In the genomic region with DNA sequence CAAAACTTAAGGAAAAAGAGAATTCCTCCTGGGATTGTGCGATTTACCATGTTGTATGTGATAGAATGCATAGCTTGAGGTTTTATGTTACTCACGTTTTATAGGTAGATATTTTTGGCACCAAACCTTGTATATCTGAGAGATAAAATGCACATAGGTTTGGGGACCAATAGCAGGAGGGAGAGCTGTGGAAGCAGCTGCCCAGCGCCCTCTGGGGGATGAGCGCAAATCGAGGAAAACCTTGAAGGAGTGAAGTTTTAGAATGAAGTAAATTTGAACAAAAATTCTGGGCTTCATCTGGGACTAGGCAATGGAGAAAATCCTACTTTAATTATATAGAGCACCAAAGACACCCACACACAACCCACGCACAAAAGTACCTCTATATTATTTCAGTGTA, we compare ENCODE assay signal across 11 cellular contexts.
A peak's percentile ranks its signal among the peaks of the same experiment; 100 is the strongest.
DNase-seq lines count a peak whose midpoint lies in the region; ATAC-seq, FAIRE-seq and TF ChIP-seq lines count a peak whose summit lies in the region.
"Had no signal": no experiment of that assay in that cellular context is flagged by ENCODE, and none has a peak within 500 bp of the region (broad histone marks: within the 10 kb centered on the region; RNA-seq: fewer than 3 reads in every experiment).

No MANE protein-coding gene starts in this region.

- H2AFZ ChIP-seq in Loucy (ENCODE audit: low read length) (no peak overlapping the region), GM12878 (ENCODE audit: control insufficient read depth, low read depth, low read length) (no peak overlapping the region)

- DNase-seq in NCI-H2171 treated with DMSO at 0.1 percent for 48 hours (lab: John Stamatoyannopoulos, UW) (peak; percentile 2), NCI-H2171 (lab: John Stamatoyannopoulos, UW) (no peak), GM12878 (ENCODE audit: low read depth, low spot score) (no peak), progenitor cell of endocrine pancreas (ENCODE audit: low spot score, unreplicated experiment) (no peak), UCSD-AML1 (lab: John Stamatoyannopoulos, UW; ENCODE audit: unreplicated experiment) (no peak), D721Med (ENCODE audit: insufficient read length, low spot score) (no peak)
- DNase-seq in activated CD8-positive, alpha-beta memory T cell treated with anti-CD3 and anti-CD28 coated beads for 24 hours = no peak
- DNase-seq: mesenchymal stem cell, T-helper 9 cell had no signal

- no peaks in the 10 kb centered on the region for H3K79me2 ChIP-seq in Loucy (ENCODE audit: insufficient read depth, low read length)
- no peaks in the 10 kb centered on the region for H3K79me2 ChIP-seq in GM12878 (ENCODE audit: control insufficient read depth, insufficient read depth, low read length)

- TF ChIP-seq CTCF in Loucy (conservative IDR thresholded peaks at IDR 0.05; ENCODE audit: low read length) (peak; percentile 51), GM12878 (IDR thresholded peaks at IDR 0.05 in 2 of 3, conservative IDR thresholded peaks at IDR 0.05 in 1 of 3; ENCODE audit: control insufficient read depth in 2 of 3, extremely low read depth in 1 of 3, insufficient read depth in 1 of 3, low read depth in 3 of 3, low read length in 3 of 3) (peak in 2 of 3 experiments; percentile 38 to 41; a peak in 3 of 6 replicates), progenitor cell of endocrine pancreas (IDR thresholded peaks at IDR 0.05; ENCODE audit: unreplicated experiment) (peak; percentile 53), D721Med (IDR thresholded peaks at IDR 0.05; ENCODE audit: insufficient read depth, missing control alignments) (no peak)

- no peaks in the 10 kb centered on the region for H3K4me1 ChIP-seq in Loucy (ENCODE audit: insufficient read depth, low read length, poor library complexity, severe bottlenecking)
- no peaks in the 10 kb centered on the region for H3K4me1 ChIP-seq in GM12878 (ENCODE audit: control insufficient read depth, insufficient read depth, low read length)

- 0 out of 2 replicates have a peak, but pooled peaks cover 3% of the 10 kb centered on the region for H3K9me3 ChIP-seq in Loucy (ENCODE audit: insufficient read depth, low read depth, low read length)
- H3K9me3 ChIP-seq in GM12878 (replicated peaks; ENCODE audit: control insufficient read depth, insufficient read depth, low read length) = no peaks in the 10 kb centered on the region

- SMC1A ChIA-PET in GM12878 (lab: Charles Lee; ENCODE audit: uncharacterized antibody, unreplicated experiment) = interaction anchor here (0.8 to 1.4 kb wide), 2 partner anchors 9 to 332 kb away, joined by 3 to 4 read pairs; no protein-coding TSS in a partner anchor

- H3K9ac ChIP-seq in Loucy (ENCODE audit: low read depth, low read length, poor library complexity, severe bottlenecking) (no peak overlapping the region), GM12878 (ENCODE audit: control insufficient read depth, insufficient read depth, low read length) (no peak overlapping the region)

- no peak overlapping the region for H3K27ac ChIP-seq in GM12878 (ENCODE audit: control insufficient read depth, insufficient read depth)

- POLR2A ChIA-PET in GM12878 (lab: Charles Lee) = no interaction called here

- H3K9me2 ChIP-seq in Loucy (replicated peaks; ENCODE audit: low read depth, low read length) = no peaks in the 10 kb centered on the region

- intact Hi-C loops in GM12878 (cut with micrococcal nuclease; ENCODE audit: unreplicated experiment) = loop anchor here (10.0 kb wide), 2 partner anchors 162 to 338 kb away; no protein-coding TSS in a partner anchor

- H3K4me1 Mint-ChIP-seq in progenitor cell of endocrine pancreas (ENCODE audit: low read depth) = no peaks in the 10 kb centered on the region

- TF ChIP-seq EP300 in GM12878 (IDR thresholded peaks at IDR 0.05; ENCODE audit: borderline replicate concordance in 1 of 2, control insufficient read depth in 1 of 2, low read depth in 2 of 2, low read length in 2 of 2) = no peak

- 0 out of 2 replicates have a peak, but pooled peaks have one; percentile 21 for TF ChIP-seq RAD21 in GM12878 (IDR thresholded peaks at IDR 0.05; ENCODE audit: insufficient read depth, low read depth, low read length)

- in situ Hi-C loops in GM12878 (cut with MboI) = no loop called here

- 42% methylated on average over 6 of the region's 6 CpGs for WGBS in GM12878 (ENCODE audit: insufficient coverage, insufficient replicate concordance, low lambda C conversion rate, missing lambda C conversion rate)

- H4K20me1 ChIP-seq in Loucy (ENCODE audit: insufficient read depth, low read length, poor library complexity, severe bottlenecking) (no peaks in the 10 kb centered on the region), GM12878 (ENCODE audit: control insufficient read depth, insufficient read depth) (no peaks in the 10 kb centered on the region)

- no peak overlapping the region for H3K4me3 ChIP-seq in Loucy (ENCODE audit: low read length, poor library complexity, severe bottlenecking)
- no peak overlapping the region for H3K4me3 ChIP-seq in GM12878

- no peak overlapping the region for H3K27ac Mint-ChIP-seq in progenitor cell of endocrine pancreas
- H3K27ac Mint-ChIP-seq: activated naive CD8-positive, alpha-beta T cell had no signal

- no peak for FAIRE-seq in GM12878 (lab: Jason Lieb, UNC)
- no peak for FAIRE-seq in D721Med (lab: Jason Lieb, UNC)

- BruUV-seq in GM12878 (replicated peaks; lab: Mats Ljungman, UMichigan) = no TSS peak

- no peak overlapping the region for H3K4me3 Mint-ChIP-seq in progenitor cell of endocrine pancreas (ENCODE audit: low read depth)
- H3K4me3 Mint-ChIP-seq: activated naive CD8-positive, alpha-beta T cell had no signal

- H3F3A ChIP-seq in Loucy (ENCODE audit: low read depth) = no peaks in the 10 kb centered on the region

- no peak overlapping the region for H3K4me2 ChIP-seq in Loucy (ENCODE audit: low read depth, low read length, poor library complexity, severe bottlenecking)
- no peak overlapping the region for H3K4me2 ChIP-seq in GM12878 (ENCODE audit: control insufficient read depth, insufficient read depth)

- H3K36me3 ChIP-seq in Loucy (ENCODE audit: insufficient read depth, low read length) (no peaks in the 10 kb centered on the region), GM12878 (ENCODE audit: control insufficient read depth in 2 of 2, insufficient read depth in 2 of 2, low read length in 1 of 2) (no peaks in the 10 kb centered on the region)

- TF ChIP-seq POLR2A in GM12878 (IDR thresholded peaks at IDR 0.05; ENCODE audit: low read depth, low read length) = no peak

- no peaks in the 10 kb centered on the region for H3K27me3 ChIP-seq in Loucy (ENCODE audit: insufficient read depth, low read length, poor library complexity, severe bottlenecking)
- H3K27me3 ChIP-seq in GM12878 (replicated peaks in 1 of 2; ENCODE audit: control insufficient read depth in 2 of 2, insufficient read depth in 2 of 2, low read length in 1 of 2) = no peaks in the 10 kb centered on the region

- peaks cover 11% of the 10 kb centered on the region for H3K27me3 Mint-ChIP-seq in progenitor cell of endocrine pancreas
- H3K27me3 Mint-ChIP-seq: activated naive CD8-positive, alpha-beta T cell had no signal

- peak; percentile 38; the same call in 1 of the 3 replicates for ATAC-seq in GM12878

- RAD21 ChIA-PET in GM12878 (lab: Charles Lee; ENCODE audit: unreplicated experiment) = no interaction called here

- no peaks in the 10 kb centered on the region for H3K36me3 Mint-ChIP-seq in progenitor cell of endocrine pancreas (ENCODE audit: insufficient read depth)
- H3K36me3 Mint-ChIP-seq: activated naive CD8-positive, alpha-beta T cell had no signal

- CTCF ChIA-PET in GM12878 (lab: Yijun Ruan, JAX) = interaction anchor here (0.6 to 2.2 kb wide), 4 partner anchors 332 to 1737 kb away, joined by 3 to 7 read pairs (median 3); no protein-coding TSS in a partner anchor

- no peaks in the 10 kb centered on the region for H3K9me3 Mint-ChIP-seq in progenitor cell of endocrine pancreas (ENCODE audit: low read depth)

TF ChIP-seq in GM12878, 131 proteins besides CTCF, POLR2A, EP300 and RAD21:
- TF ChIP-seq, protein P1, sequence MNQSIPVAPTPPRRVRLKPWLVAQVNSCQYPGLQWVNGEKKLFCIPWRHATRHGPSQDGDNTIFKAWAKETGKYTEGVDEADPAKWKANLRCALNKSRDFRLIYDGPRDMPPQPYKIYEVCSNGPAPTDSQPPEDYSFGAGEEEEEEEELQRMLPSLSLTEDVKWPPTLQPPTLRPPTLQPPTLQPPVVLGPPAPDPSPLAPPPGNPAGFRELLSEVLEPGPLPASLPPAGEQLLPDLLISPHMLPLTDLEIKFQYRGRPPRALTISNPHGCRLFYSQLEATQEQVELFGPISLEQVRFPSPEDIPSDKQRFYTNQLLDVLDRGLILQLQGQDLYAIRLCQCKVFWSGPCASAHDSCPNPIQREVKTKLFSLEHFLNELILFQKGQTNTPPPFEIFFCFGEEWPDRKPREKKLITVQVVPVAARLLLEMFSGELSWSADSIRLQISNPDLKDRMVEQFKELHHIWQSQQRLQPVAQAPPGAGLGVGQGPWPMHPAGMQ (IDR thresholded peaks at IDR 0.05; ENCODE audit: borderline replicate concordance) = no peak
- TF ChIP-seq SMC3 (IDR thresholded peaks at IDR 0.05; ENCODE audit: borderline replicate concordance, low read length) = peak; percentile 27; the same call in 1 of the 2 replicates
- TF ChIP-seq SUPT20H (IDR thresholded peaks at IDR 0.05; ENCODE audit: borderline replicate concordance, control insufficient read depth, low read depth, low read length) = no peak
